ENCODE assay signal across 1 cellular context in the genomic region with DNA sequence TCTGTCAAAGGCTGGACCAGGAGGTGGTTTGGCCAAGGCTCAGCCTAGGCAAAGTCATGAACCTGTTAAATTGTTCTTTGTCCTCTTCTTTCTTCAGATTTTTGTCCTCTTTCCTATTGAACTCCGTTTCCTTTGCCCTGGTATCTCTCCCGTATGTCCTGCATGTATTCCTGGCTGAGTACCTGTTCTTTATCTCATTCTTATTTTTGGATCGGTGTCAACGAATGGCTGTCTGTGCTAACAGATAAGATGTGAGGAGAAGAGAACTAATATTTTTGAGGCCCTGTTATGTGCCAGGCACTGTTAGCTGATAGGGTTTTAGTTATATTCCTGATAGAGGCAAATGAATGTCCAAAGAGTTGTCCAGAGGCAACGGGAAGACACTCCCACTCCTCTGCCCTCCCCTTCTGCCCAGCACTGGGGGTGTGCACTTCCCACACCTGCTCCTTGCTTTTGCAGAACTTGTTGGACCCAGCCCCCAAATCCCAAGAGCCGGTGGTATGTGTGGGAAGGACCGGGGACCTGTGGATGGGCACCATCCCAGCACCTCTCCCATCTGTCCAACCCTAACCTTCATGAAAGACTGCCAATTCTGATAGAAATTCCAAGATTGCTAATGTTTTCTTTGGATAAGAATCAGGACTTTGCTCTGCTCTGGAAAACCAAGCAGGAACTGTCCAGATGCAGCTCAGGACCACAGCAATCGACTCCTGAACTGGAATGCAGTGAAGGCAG.
TF ChIP-seq lines count a peak whose summit lies in the region.

No MANE protein-coding gene starts in this region.

TF ChIP-seq in HepG2, 621 proteins besides CTCF, POLR2A, EP300 and RAD21 (continued from another document):
- TF ChIP-seq, protein P1, sequence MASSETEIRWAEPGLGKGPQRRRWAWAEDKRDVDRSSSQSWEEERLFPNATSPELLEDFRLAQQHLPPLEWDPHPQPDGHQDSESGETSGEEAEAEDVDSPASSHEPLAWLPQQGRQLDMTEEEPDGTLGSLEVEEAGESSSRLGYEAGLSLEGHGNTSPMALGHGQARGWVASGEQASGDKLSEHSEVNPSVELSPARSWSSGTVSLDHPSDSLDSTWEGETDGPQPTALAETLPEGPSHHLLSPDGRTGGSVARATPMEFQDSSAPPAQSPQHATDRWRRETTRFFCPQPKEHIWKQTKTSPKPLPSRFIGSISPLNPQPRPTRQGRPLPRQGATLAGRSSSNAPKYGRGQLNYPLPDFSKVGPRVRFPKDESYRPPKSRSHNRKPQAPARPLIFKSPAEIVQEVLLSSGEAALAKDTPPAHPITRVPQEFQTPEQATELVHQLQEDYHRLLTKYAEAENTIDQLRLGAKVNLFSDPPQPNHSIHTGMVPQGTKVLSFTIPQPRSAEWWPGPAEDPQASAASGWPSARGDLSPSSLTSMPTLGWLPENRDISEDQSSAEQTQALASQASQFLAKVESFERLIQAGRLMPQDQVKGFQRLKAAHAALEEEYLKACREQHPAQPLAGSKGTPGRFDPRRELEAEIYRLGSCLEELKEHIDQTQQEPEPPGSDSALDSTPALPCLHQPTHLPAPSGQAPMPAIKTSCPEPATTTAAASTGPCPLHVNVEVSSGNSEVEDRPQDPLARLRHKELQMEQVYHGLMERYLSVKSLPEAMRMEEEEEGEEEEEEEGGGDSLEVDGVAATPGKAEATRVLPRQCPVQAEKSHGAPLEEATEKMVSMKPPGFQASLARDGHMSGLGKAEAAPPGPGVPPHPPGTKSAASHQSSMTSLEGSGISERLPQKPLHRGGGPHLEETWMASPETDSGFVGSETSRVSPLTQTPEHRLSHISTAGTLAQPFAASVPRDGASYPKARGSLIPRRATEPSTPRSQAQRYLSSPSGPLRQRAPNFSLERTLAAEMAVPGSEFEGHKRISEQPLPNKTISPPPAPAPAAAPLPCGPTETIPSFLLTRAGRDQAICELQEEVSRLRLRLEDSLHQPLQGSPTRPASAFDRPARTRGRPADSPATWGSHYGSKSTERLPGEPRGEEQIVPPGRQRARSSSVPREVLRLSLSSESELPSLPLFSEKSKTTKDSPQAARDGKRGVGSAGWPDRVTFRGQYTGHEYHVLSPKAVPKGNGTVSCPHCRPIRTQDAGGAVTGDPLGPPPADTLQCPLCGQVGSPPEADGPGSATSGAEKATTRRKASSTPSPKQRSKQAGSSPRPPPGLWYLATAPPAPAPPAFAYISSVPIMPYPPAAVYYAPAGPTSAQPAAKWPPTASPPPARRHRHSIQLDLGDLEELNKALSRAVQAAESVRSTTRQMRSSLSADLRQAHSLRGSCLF (CRISPR knock-in tag; IDR thresholded peaks at IDR 0.05; ENCODE audit: borderline replicate concordance), result no peak
- no peak for TF ChIP-seq PTBP1 (IDR thresholded peaks at IDR 0.05; ENCODE audit: low read depth, low read length, poor library complexity, severe bottlenecking)
- no peak for TF ChIP-seq CAMTA2 (CRISPR knock-in tag; IDR thresholded peaks at IDR 0.05; ENCODE audit: borderline replicate concordance)
- no peak for TF ChIP-seq TAF1 (CRISPR knock-in tag; IDR thresholded peaks at IDR 0.05)
- TF ChIP-seq, protein P2, sequence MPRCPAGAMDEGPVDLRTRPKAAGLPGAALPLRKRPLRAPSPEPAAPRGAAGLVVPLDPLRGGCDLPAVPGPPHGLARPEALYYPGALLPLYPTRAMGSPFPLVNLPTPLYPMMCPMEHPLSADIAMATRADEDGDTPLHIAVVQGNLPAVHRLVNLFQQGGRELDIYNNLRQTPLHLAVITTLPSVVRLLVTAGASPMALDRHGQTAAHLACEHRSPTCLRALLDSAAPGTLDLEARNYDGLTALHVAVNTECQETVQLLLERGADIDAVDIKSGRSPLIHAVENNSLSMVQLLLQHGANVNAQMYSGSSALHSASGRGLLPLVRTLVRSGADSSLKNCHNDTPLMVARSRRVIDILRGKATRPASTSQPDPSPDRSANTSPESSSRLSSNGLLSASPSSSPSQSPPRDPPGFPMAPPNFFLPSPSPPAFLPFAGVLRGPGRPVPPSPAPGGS (CRISPR knock-in tag; IDR thresholded peaks at IDR 0.05), result 0 out of 2 replicates have a peak, but pooled peaks have one; percentile 36
- no peak for TF ChIP-seq ZNF879 (CRISPR knock-in tag; IDR thresholded peaks at IDR 0.05)
- TF ChIP-seq, protein P3, sequence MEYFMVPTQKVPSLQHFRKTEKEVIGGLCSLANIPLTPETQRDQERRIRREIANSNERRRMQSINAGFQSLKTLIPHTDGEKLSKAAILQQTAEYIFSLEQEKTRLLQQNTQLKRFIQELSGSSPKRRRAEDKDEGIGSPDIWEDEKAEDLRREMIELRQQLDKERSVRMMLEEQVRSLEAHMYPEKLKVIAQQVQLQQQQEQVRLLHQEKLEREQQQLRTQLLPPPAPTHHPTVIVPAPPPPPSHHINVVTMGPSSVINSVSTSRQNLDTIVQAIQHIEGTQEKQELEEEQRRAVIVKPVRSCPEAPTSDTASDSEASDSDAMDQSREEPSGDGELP (IDR thresholded peaks at IDR 0.05; ENCODE audit: borderline replicate concordance, low read depth), result no peak
TF ChIP-seq in HepG2: peak in this region for 4.
